14 cellular contexts compared by ENCODE assay signal in genomic region chr20:49635171-49635570, GRCh38.
DNase-seq lines count a peak whose midpoint lies in the region; ATAC-seq and TF ChIP-seq lines count a peak whose summit lies in the region.
"Had no signal": no experiment of that assay in that cellular context is flagged by ENCODE, and none has a peak within 500 bp of the region (broad histone marks: within the 10 kb centered on the region; RNA-seq: fewer than 3 reads in every experiment).

No MANE protein-coding gene starts in this region.

- DNase-seq in Right ventricle myocardium inferior (ENCODE audit: missing footprints) (peak; percentile 74), right atrium auricular region (ENCODE audit: low spot score) (no peak), glutamatergic neuron (peak; percentile 37), nephron progenitor cell (peak; percentile 51), SHP77 (lab: John Stamatoyannopoulos, UW) (no peak), PC-3 (no peak)
- DNase-seq in activated naive CD4-positive, alpha-beta T cell treated with anti-CD3 and anti-CD28 coated beads, Interleukin-2, amount 10 ng/mL, durations not matched to agents 7 days and 5 days: no peak
- DNase-seq: ACHN, activated B cell treated with CpG ODN at 0.5 μM for 24 hours, COR-L47, HCEC 1CT, NCI-H1694 treated with DMSO at 0.1 percent for 48 hours had no signal

- H4K20me1 ChIP-seq in PC-3 (ENCODE audit: low read length): no peaks in the 10 kb centered on the region

- ATAC-seq in Right ventricle myocardium inferior (peak; percentile 61), HG03342 (IDR thresholded peaks at IDR 0.05; ENCODE audit: unreplicated experiment) (no peak), PC-3 (no peak)

- peaks cover 3% of the 10 kb centered on the region for H3K36me3 Mint-ChIP-seq in glutamatergic neuron (ENCODE audit: unreplicated experiment)
- peaks cover 56% of the 10 kb centered on the region for H3K36me3 Mint-ChIP-seq in nephron progenitor cell (ENCODE audit: low read depth)
- peaks cover 6% of the 10 kb centered on the region for H3K36me3 Mint-ChIP-seq in activated naive CD4-positive, alpha-beta T cell treated with anti-CD3 and anti-CD28 coated beads, Interleukin-2, amount 10 ng/mL, durations not matched to agents 7 days and 5 days

- H2AFZ ChIP-seq in PC-3 (ENCODE audit: low read length): no peak overlapping the region

- intact Hi-C loops in Right ventricle myocardium inferior (cut with DNase I) (loop anchor here (1.0 to 5.0 kb wide), 2 partner anchors 20 to 77 kb away; partner anchors contain the start of gene B4GALT5), PC-3 (cut with micrococcal nuclease) (no loop called here)

- no peaks in the 10 kb centered on the region for H3K27me3 ChIP-seq in right atrium auricular region
- no peaks in the 10 kb centered on the region for H3K27me3 ChIP-seq in PC-3 (ENCODE audit: low read length)
- H3K27me3 ChIP-seq: suprapubic skin had no signal

- CTCF ChIA-PET in PC-3 (lab: Charles Lee): interaction anchor here (0.6 kb wide), 1 partner anchor 52 kb away, joined by 4 read pairs; no protein-coding TSS in a partner anchor
- CTCF ChIA-PET in activated naive CD4-positive, alpha-beta T cell treated with anti-CD3 and anti-CD28 coated beads, Interleukin-2, amount 10 ng/mL, durations not matched to agents 7 days and 5 days (lab: Charles Lee): interaction anchor here (0.9 kb wide), 1 partner anchor 211 kb away, joined by 3 read pairs; no protein-coding TSS in a partner anchor

- H3K4me2 ChIP-seq in PC-3 (ENCODE audit: low read length): no peak overlapping the region

- H3K4me3 ChIP-seq in right atrium auricular region (no peak overlapping the region), PC-3 (ENCODE audit: low read length) (no peak overlapping the region)
- H3K4me3 ChIP-seq: suprapubic skin had no signal

- H3K4me1 ChIP-seq in right atrium auricular region: peaks cover 0 to 12% of the 10 kb centered on the region in 2 donors
- no peaks in the 10 kb centered on the region for H3K4me1 ChIP-seq in PC-3 (ENCODE audit: insufficient read depth, low read length)

- H3F3A ChIP-seq in PC-3 (ENCODE audit: low read length, unreplicated experiment): no peaks in the 10 kb centered on the region

- peaks cover 8% of the 10 kb centered on the region for H3K9me3 Mint-ChIP-seq in glutamatergic neuron (ENCODE audit: unreplicated experiment)
- H3K9me3 Mint-ChIP-seq in nephron progenitor cell: no peaks in the 10 kb centered on the region
- H3K9me3 Mint-ChIP-seq in activated naive CD4-positive, alpha-beta T cell treated with anti-CD3 and anti-CD28 coated beads, Interleukin-2, amount 10 ng/mL, durations not matched to agents 7 days and 5 days: no peaks in the 10 kb centered on the region
- H3K9me3 Mint-ChIP-seq: activated B cell treated with CpG ODN at 0.5 μM for 24 hours had no signal

- no peak overlapping the region for H3K27ac Mint-ChIP-seq in glutamatergic neuron (ENCODE audit: unreplicated experiment)
- H3K27ac Mint-ChIP-seq in nephron progenitor cell: peak overlapping the region; percentile 77
- H3K27ac Mint-ChIP-seq in activated naive CD4-positive, alpha-beta T cell treated with anti-CD3 and anti-CD28 coated beads, Interleukin-2, amount 10 ng/mL, durations not matched to agents 7 days and 5 days: no peak overlapping the region
- H3K27ac Mint-ChIP-seq: activated B cell treated with CpG ODN at 0.5 μM for 24 hours had no signal

- no peaks in the 10 kb centered on the region for H3K9me2 ChIP-seq in PC-3 (replicated peaks; ENCODE audit: low read length)

- H3K9me3 ChIP-seq in right atrium auricular region: no peaks in the 10 kb centered on the region
- H3K9me3 ChIP-seq in PC-3 (ENCODE audit: low read length): no peaks in the 10 kb centered on the region
- H3K9me3 ChIP-seq: suprapubic skin had no signal

- TF ChIP-seq CTCF in right atrium auricular region (IDR thresholded peaks at IDR 0.05): no peak
- TF ChIP-seq CTCF in glutamatergic neuron (IDR thresholded peaks at IDR 0.05; ENCODE audit: partially characterized antibody, unreplicated experiment): no peak
- no peak for TF ChIP-seq CTCF in nephron progenitor cell (IDR thresholded peaks at IDR 0.05)
- no peak for TF ChIP-seq CTCF in PC-3 (conservative IDR thresholded peaks at IDR 0.05; ENCODE audit: low read depth, low read length)

- H3K4me3 Mint-ChIP-seq in glutamatergic neuron (ENCODE audit: unreplicated experiment) (no peak overlapping the region), nephron progenitor cell (no peak overlapping the region)
- H3K4me3 Mint-ChIP-seq in activated naive CD4-positive, alpha-beta T cell treated with anti-CD3 and anti-CD28 coated beads, Interleukin-2, amount 10 ng/mL, durations not matched to agents 7 days and 5 days: no peak overlapping the region
- H3K4me3 Mint-ChIP-seq: activated B cell treated with CpG ODN at 0.5 μM for 24 hours had no signal

- BruUV-seq in PC-3 (replicated peaks; lab: Mats Ljungman, UMichigan): no TSS peak

- H3K27ac ChIP-seq in right atrium auricular region (no peak overlapping the region), PC-3 (ENCODE audit: low read length) (no peak overlapping the region)
- H3K27ac ChIP-seq: suprapubic skin had no signal

- H3K9ac ChIP-seq in PC-3 (ENCODE audit: low read length): no peak overlapping the region

- H3K79me2 ChIP-seq in PC-3 (ENCODE audit: low read length): no peaks in the 10 kb centered on the region

- H3K27me3 Mint-ChIP-seq in glutamatergic neuron (ENCODE audit: unreplicated experiment) (peaks cover 7% of the 10 kb centered on the region), nephron progenitor cell (ENCODE audit: low read depth, poor library complexity) (no peaks in the 10 kb centered on the region)
- H3K27me3 Mint-ChIP-seq in activated naive CD4-positive, alpha-beta T cell treated with anti-CD3 and anti-CD28 coated beads, Interleukin-2, amount 10 ng/mL, durations not matched to agents 7 days and 5 days: peaks cover 9% of the 10 kb centered on the region
- H3K27me3 Mint-ChIP-seq: activated B cell treated with CpG ODN at 0.5 μM for 24 hours had no signal

- H3K36me3 ChIP-seq in right atrium auricular region (peaks cover 56% of the 10 kb centered on the region), PC-3 (ENCODE audit: low read depth, low read length) (peaks cover 54% of the 10 kb centered on the region)

- POLR2A ChIA-PET in PC-3 (lab: Charles Lee; ENCODE audit: unreplicated experiment): no interaction called here

- H3K4me1 Mint-ChIP-seq in glutamatergic neuron (ENCODE audit: low read depth, unreplicated experiment) (peaks cover 13% of the 10 kb centered on the region), nephron progenitor cell (peaks cover 61% of the 10 kb centered on the region)
- H3K4me1 Mint-ChIP-seq in activated naive CD4-positive, alpha-beta T cell treated with anti-CD3 and anti-CD28 coated beads, Interleukin-2, amount 10 ng/mL, durations not matched to agents 7 days and 5 days: no peaks in the 10 kb centered on the region

Comparison
In these comparisons a context has a peak if more than half of its experiments do, and no peak if none do; other contexts are left out.
1. DNase-seq: peak in Right ventricle myocardium inferior (single experiment), glutamatergic neuron (single experiment) and nephron progenitor cell (single experiment); none in right atrium auricular region (single experiment), SHP77 (0 of 2), PC-3 (single experiment) and activated naive CD4-positive, alpha-beta T cell treated with anti-CD3 and anti-CD28 coated beads, Interleukin-2, amount 10 ng/mL, durations not matched to agents 7 days and 5 days (single experiment).